Comparison of ENCODE assay signal across 20 cellular contexts in the genomic region with DNA sequence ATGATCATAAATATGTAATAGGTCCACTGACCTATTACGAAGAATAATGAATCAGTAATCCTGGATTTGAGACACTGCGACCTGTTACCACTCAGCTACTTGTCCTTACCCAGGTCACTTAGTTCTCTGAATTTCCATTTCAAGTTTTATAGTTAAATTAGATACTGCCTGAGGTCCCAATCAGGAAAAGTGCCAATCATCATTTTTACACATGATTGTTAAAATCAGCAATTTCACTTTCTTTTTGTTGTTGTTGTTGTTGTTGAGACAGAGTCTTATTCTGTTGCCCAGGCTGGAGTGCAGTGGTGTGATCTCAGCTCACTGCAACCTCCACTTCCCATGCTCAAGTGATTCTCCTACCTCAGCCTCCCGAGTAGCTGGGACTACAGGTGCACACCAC. TPM values are rescaled to one million over a fixed set of nuclear protein-coding genes. Genes with fewer than 3 reads are reported as not detected.
DNase-seq lines count a peak whose midpoint lies in the region; ATAC-seq, FAIRE-seq and TF ChIP-seq lines count a peak whose summit lies in the region.
"Had no signal": no experiment of that assay in that cellular context is flagged by ENCODE, and none has a peak within 500 bp of the region (broad histone marks: within the 10 kb centered on the region; RNA-seq: fewer than 3 reads in every experiment).

No MANE protein-coding gene starts in this region.

- no peak overlapping the region for H2BK20ac ChIP-seq in IMR-90 (ENCODE audit: low read depth, low read length)

- H3K9ac ChIP-seq in IMR-90 (ENCODE audit: low read depth, low read length), result no peak overlapping the region
- no peak overlapping the region for H3K9ac ChIP-seq in K562 (ENCODE audit: insufficient read depth in 1 of 2, low read depth in 2 of 2, low read length in 2 of 2)
- H3K9ac ChIP-seq: BLaER1 treated with 17β-estradiol and CSF1 and Interleukin-3, amounts not matched to agents 10 nM and 100 nM had no signal

- no TSS peak for BruUV-seq in IMR-90 (replicated peaks; lab: Mats Ljungman, UMichigan)
- BruUV-seq in K562 (replicated peaks; lab: Mats Ljungman, UMichigan), result no TSS peak

- no peak overlapping the region for H3K56ac ChIP-seq in IMR-90 (ENCODE audit: extremely low read depth, insufficient read depth, low read length)

- H3K9me3 ChIP-seq in A549, result no peaks in the 10 kb centered on the region
- no peaks in the 10 kb centered on the region for H3K9me3 ChIP-seq in IMR-90 (ENCODE audit: control insufficient read depth, insufficient read depth, low read length)
- H3K9me3 ChIP-seq in K562 (replicated peaks; ENCODE audit: control insufficient read depth, insufficient read depth, low read depth, low read length), result no peaks in the 10 kb centered on the region
- H3K9me3 ChIP-seq: BLaER1 treated with 17β-estradiol and CSF1 and Interleukin-3, amounts not matched to agents 10 nM and 100 nM; Caco-2 had no signal

- H4K8ac ChIP-seq in IMR-90 (ENCODE audit: low read depth in 2 of 2, low read length in 2 of 2), result no peak overlapping the region

- ATAC-seq in A549 (no peak), IMR-90 (ENCODE audit: low read depth) (no peak), K562 (no peak), HG02798 (IDR thresholded peaks at IDR 0.05; ENCODE audit: poor library complexity, unreplicated experiment) (no peak)
- ATAC-seq: CD8-positive, alpha-beta T cell; GM12878 had no signal

- no peak overlapping the region for H2AK9ac ChIP-seq in IMR-90 (replicated peaks; ENCODE audit: low read depth, low read length, poor library complexity)

- TF ChIP-seq CTCF in A549 (IDR thresholded peaks at IDR 0.05), result no peak
- no peak for TF ChIP-seq CTCF in IMR-90 (conservative IDR thresholded peaks at IDR 0.05; ENCODE audit: low read depth, low read length)
- no peak for TF ChIP-seq CTCF in K562 (IDR thresholded peaks at IDR 0.05 in 2 of 3, conservative IDR thresholded peaks at IDR 0.05 in 1 of 3; ENCODE audit: insufficient read depth in 2 of 3, low read depth in 1 of 3, low read length in 3 of 3)

- FAIRE-seq in A549 (lab: Jason Lieb, UNC) (no peak), K562 (lab: Jason Lieb, UNC) (no peak)
- FAIRE-seq: A204.1, GM12878, GM12892, GM18507 had no signal

- in situ Hi-C loops in IMR-90 (cut with MboI; ENCODE audit: low sequenced_read_pairs), result no loop called here
- in situ Hi-C loops in K562 (cut with MboI), result no loop called here

- H4K91ac ChIP-seq in IMR-90 (ENCODE audit: insufficient read depth, low read depth, low read length), result no peak overlapping the region

- H2AK5ac ChIP-seq in IMR-90 (ENCODE audit: low read depth, low read length), result no peak overlapping the region

- H3K27me3 ChIP-seq in IMR-90 (ENCODE audit: control insufficient read depth, insufficient read depth, low read length) (no peaks in the 10 kb centered on the region), K562 (ENCODE audit: control insufficient read depth in 2 of 2, insufficient read depth in 2 of 2, low read length in 2 of 2) (no peaks in the 10 kb centered on the region)
- H3K27me3 ChIP-seq: BLaER1 treated with 17β-estradiol and CSF1 and Interleukin-3, amounts not matched to agents 10 nM and 100 nM had no signal

- no peaks in the 10 kb centered on the region for H3K79me1 ChIP-seq in IMR-90 (ENCODE audit: low read depth in 1 of 2, low read length in 2 of 2)

- H2BK15ac ChIP-seq in IMR-90 (ENCODE audit: low read depth, low read length), result no peak overlapping the region

- H4K20me1 ChIP-seq in IMR-90 (ENCODE audit: insufficient read depth, low read length), result no peaks in the 10 kb centered on the region
- no peaks in the 10 kb centered on the region for H4K20me1 ChIP-seq in K562 (replicated peaks; ENCODE audit: control insufficient read depth, insufficient read depth, low read length)
- H4K20me1 ChIP-seq: BLaER1 treated with 17β-estradiol and CSF1 and Interleukin-3, amounts not matched to agents 10 nM and 100 nM had no signal

- no peak for TF ChIP-seq RAD21 in A549 (conservative IDR thresholded peaks at IDR 0.05 in 1 of 2, IDR thresholded peaks at IDR 0.05 in 1 of 2)
- no peak for TF ChIP-seq RAD21 in IMR-90 (IDR thresholded peaks at IDR 0.05; ENCODE audit: low read length)
- no peak for TF ChIP-seq RAD21 in K562 (CRISPR knock-in tag; conservative IDR thresholded peaks at IDR 0.05 in 1 of 2, IDR thresholded peaks at IDR 0.05 in 1 of 2)

- POLR2A ChIA-PET in A549 (lab: Yijun Ruan, JAX) (no interaction called here), IMR-90 (lab: Charles Lee; ENCODE audit: unreplicated experiment) (no interaction called here), K562 (lab: Yijun Ruan, JAX) (interaction anchor here (0.5 to 1.3 kb wide), 2 partner anchors 9 to 25 kb away, joined by 3 read pairs; no protein-coding TSS in a partner anchor)

- no peak for TF ChIP-seq EP300 in A549 (IDR thresholded peaks at IDR 0.05)
- no peak for TF ChIP-seq EP300 in K562 (IDR thresholded peaks at IDR 0.05; ENCODE audit: low read length)

- H3K9me1 ChIP-seq in IMR-90 (ENCODE audit: insufficient read depth, low read length), result no peaks in the 10 kb centered on the region
- no peaks in the 10 kb centered on the region for H3K9me1 ChIP-seq in K562 (ENCODE audit: control insufficient read depth, insufficient read depth, low read length)

- intact Hi-C loops in IMR-90 (cut with micrococcal nuclease), result no loop called here
- intact Hi-C loops in K562 (cut with micrococcal nuclease), result no loop called here

- no peaks in the 10 kb centered on the region for H3K36me3 ChIP-seq in IMR-90 (ENCODE audit: control insufficient read depth, insufficient read depth, low read length)
- H3K36me3 ChIP-seq in K562 (ENCODE audit: control insufficient read depth, insufficient read depth, low read length), result no peaks in the 10 kb centered on the region
- H3K36me3 ChIP-seq: BLaER1 treated with 17β-estradiol and CSF1 and Interleukin-3, amounts not matched to agents 10 nM and 100 nM had no signal

- H2AFZ ChIP-seq in IMR-90 (replicated peaks; ENCODE audit: low read length, poor library complexity) (no peak overlapping the region), K562 (ENCODE audit: low read depth, low read length) (peak overlapping the region; percentile 11; the same call in 1 of the 2 replicates)

- H3K4me1 ChIP-seq in A549 (peaks cover 3% of the 10 kb centered on the region; the same call in 1 of the 3 replicates), IMR-90 (ENCODE audit: control insufficient read depth, insufficient read depth, low read length) (no peaks in the 10 kb centered on the region), K562 (replicated peaks in 1 of 2; ENCODE audit: control insufficient read depth in 2 of 2, insufficient read depth in 2 of 2, low read length in 2 of 2) (peaks cover 0 to 39% of the 10 kb centered on the region in 2 experiments; a peak in 3 of 5 replicates)
- H3K4me1 ChIP-seq: Caco-2 had no signal

- H3K4ac ChIP-seq in IMR-90 (ENCODE audit: low read depth, low read length), result no peak overlapping the region

- CTCF ChIA-PET in A549 (lab: Yijun Ruan, JAX) (no interaction called here), IMR-90 (lab: Yijun Ruan, JAX) (no interaction called here), K562 (lab: Yijun Ruan, JAX; ENCODE audit: low intra/inter-chr PET ratio) (no interaction called here)

- no peak for TF ChIP-seq POLR2A in A549 (IDR thresholded peaks at IDR 0.05; ENCODE audit: low read length)
- no peak for TF ChIP-seq POLR2A in IMR-90 (IDR thresholded peaks at IDR 0.05; ENCODE audit: low read depth, low read length)
- no peak for TF ChIP-seq POLR2A in K562 (conservative IDR thresholded peaks at IDR 0.05)

- no peak overlapping the region for H2BK120ac ChIP-seq in IMR-90 (ENCODE audit: low read depth, low read length)

- DNase-seq in A549 (ENCODE audit: low read depth in 1 of 2, low spot score in 1 of 2) (no peak), IMR-90 (no peak), K562 (ENCODE audit: extremely low read depth in 1 of 4, low spot score in 3 of 4) (no peak), NCI-H2107 (lab: John Stamatoyannopoulos, UW) (no peak)
- DNase-seq: 8988T; AML-193; Caco-2; Calu3; CD4-positive, alpha-beta T cell; CD8-positive, alpha-beta T cell; DND-41; EL; GDM1 had no signal

- H4K5ac ChIP-seq in IMR-90 (ENCODE audit: low read depth, low read length), result no peak overlapping the region

- no peak overlapping the region for H3K23ac ChIP-seq in IMR-90 (ENCODE audit: low read depth, low read length)

- H3K27ac ChIP-seq in A549, result no peak overlapping the region
- H3K27ac ChIP-seq in IMR-90 (ENCODE audit: insufficient read depth, low read length), result no peak overlapping the region
- no peak overlapping the region for H3K27ac ChIP-seq in K562 (ENCODE audit: extremely low read depth, low read depth, low read length)
- H3K27ac ChIP-seq: BLaER1 treated with 17β-estradiol and CSF1 and Interleukin-3, amounts not matched to agents 10 nM and 100 nM; C4-2B had no signal

- no peak overlapping the region for H3K4me3 ChIP-seq in A549
- no peak overlapping the region for H3K4me3 ChIP-seq in IMR-90 (ENCODE audit: insufficient read depth, low read depth, low read length)
- H3K4me3 ChIP-seq in K562, result no peak overlapping the region
- H3K4me3 ChIP-seq: BLaER1 treated with 17β-estradiol and CSF1 and Interleukin-3, amounts not matched to agents 10 nM and 100 nM; GM12878 had no signal

- H3K14ac ChIP-seq in IMR-90 (replicated peaks; ENCODE audit: low read depth, low read length), result no peak overlapping the region

- no peak overlapping the region for H2BK5ac ChIP-seq in IMR-90 (ENCODE audit: low read depth, low read length, poor library complexity, severe bottlenecking)

- dilution Hi-C loops in IMR-90 (cut with HindIII; ENCODE audit: low sequenced_read_pairs, unreplicated experiment), result no loop called here

- H3K4me2 ChIP-seq in A549, result no peak overlapping the region
- H3K4me2 ChIP-seq in IMR-90 (ENCODE audit: low read depth, low read length), result no peak overlapping the region
- H3K4me2 ChIP-seq in K562 (ENCODE audit: insufficient read depth, low read length), result no peak overlapping the region
- H3K4me2 ChIP-seq: BLaER1 treated with 17β-estradiol and CSF1 and Interleukin-3, amounts not matched to agents 10 nM and 100 nM had no signal

- no peaks in the 10 kb centered on the region for H3K79me2 ChIP-seq in K562 (ENCODE audit: control insufficient read depth, insufficient read depth, low read length)

- WGBS in A549 (ENCODE audit: missing lambda C conversion rate), result 84% methylated on average over 3 of the region's 3 CpGs
- 100% methylated on average over 2 of the region's 3 CpGs; no CpG with 5 or more reads in 1 of the 2 experiments for WGBS in IMR-90 (ENCODE audit: extremely low coverage in 2 of 2, insufficient read length in 1 of 2), 2 experiments
- WGBS in K562 (ENCODE audit: insufficient coverage, low coverage, missing lambda C conversion rate), result 82% methylated on average over 3 of the region's 3 CpGs

- H3K18ac ChIP-seq in IMR-90 (ENCODE audit: low read depth, low read length), result no peak overlapping the region

RNA-seq across cellular contexts. Expression of a gene that starts 22.8 kb away (rescaled TPM):
- polyA plus RNA-seq in A549 (2011; rRNA removed) (49.4 and 61.2 TPM in 2 replicates), A549 (2017; fragmentation: RNase III; extraction: RNeasy Plus Mini Kit Qiagen cat#74134 plus additional on column Dnase treatment) (13.6 to 17.6 TPM (median 15.4 TPM) in 3 replicates), IMR-90 (2012; rRNA removed) (6.3 and 7.5 TPM in 2 replicates), K562 (2011; rRNA removed) (49.7 and 69.3 TPM in 2 replicates), K562 (2014; fragmentation: Illumina TruSeq; extraction: Trizol) (33.5 and 35.9 TPM in 2 replicates), K562 (2014; fragmentation: Nextera tagmentation; extraction: Ambion mirVana) (100 to 1,000 TPM; 127 to 179 TPM), K562 (2014; rRNA removed) (44.1 and 49.0 TPM in 2 replicates)
- polyA plus RNA-seq in A549 (2012; cell fraction: cytosol; rRNA removed), result 5.9 and 6.5 TPM in 2 replicates
- polyA plus RNA-seq in A549 (2012; cell fraction: nucleus; rRNA removed), result 3.5 and 7.2 TPM in 2 replicates
- polyA minus RNA-seq in A549 (2011; rRNA and poly(A)+ RNA removed), result 14.7 and 20.3 TPM in 2 replicates
- total RNA-seq in IMR-90 (2012; rRNA removed) (4.8 and 11.4 TPM in 2 replicates), K562 (2014; rRNA removed) (14.9 and 20.2 TPM in 2 replicates), K562 (2014; rRNA removed; fragmentation: Illumina TruSeq; extraction: Trizol) (62.9 and 71.5 TPM in 2 replicates), K562 (2015; rRNA removed; fragmentation: Illumina TruSeq; extraction: Trizol) (32.1 and 33.0 TPM in 2 replicates), K562 (2021) (46.3 and 51.3 TPM in 2 replicates)
- polyA plus RNA-seq in IMR-90 (2012; cell fraction: cytosol; rRNA removed), result 1.7 and 2.5 TPM in 2 replicates
- polyA plus RNA-seq in IMR-90 (2012; cell fraction: nucleus; rRNA removed; ENCODE audit: low replicate concordance), result 1.8 and 14.4 TPM in 2 replicates
- total RNA-seq in K562 (2011; cell fraction: chromatin; rRNA removed; ENCODE audit: low replicate concordance), result 26.5 and 119 TPM in 2 replicates
- 14.7 and 21.1 TPM in 2 replicates for total RNA-seq in K562 (2011; cell fraction: nucleolus; rRNA removed)
- total RNA-seq in K562 (2011; cell fraction: nucleoplasm; rRNA removed), result 31.2 and 48.0 TPM in 2 replicates
- polyA plus RNA-seq in K562 (2011; cell fraction: cytosol; rRNA removed), result 5.4 and 9.4 TPM in 2 replicates
- polyA plus RNA-seq in K562 (2011; cell fraction: nucleus; rRNA removed), result 21.9 and 36.9 TPM in 2 replicates
- 33.2 and 65.1 TPM in 2 replicates for polyA plus RNA-seq in K562 (2012)
- 46.9 and 49.1 TPM in 2 replicates for polyA minus RNA-seq in K562 (2011; rRNA and poly(A)+ RNA removed)
- 8.4 and 15.0 TPM in 2 replicates for polyA minus RNA-seq in K562 (2011; cell fraction: cytosol; rRNA and poly(A)+ RNA removed)
- 77.4 and 99.6 TPM in 2 replicates for polyA minus RNA-seq in K562 (2011; cell fraction: nucleus; rRNA and poly(A)+ RNA removed)
